In genomic region chr12:52874573-52875435, GRCh38 we compare ENCODE assay signal across 1 cellular context.
TF ChIP-seq lines count a peak whose summit lies in the region.

No MANE protein-coding gene starts in this region.

TF ChIP-seq in HCT116, 20 proteins besides CTCF, POLR2A, EP300 and RAD21 (continued from another document):
- TF ChIP-seq EGR1 (IDR thresholded peaks at IDR 0.05; ENCODE audit: low read depth) (no peak), YY1 (IDR thresholded peaks at IDR 0.05; ENCODE audit: extremely low read depth, insufficient replicate concordance, low read depth, low read length) (no peak), TCF7L2 (IDR thresholded peaks at IDR 0.05; ENCODE audit: borderline replicate concordance, extremely low read depth, insufficient read depth, insufficient read length) (no peak), SRF (IDR thresholded peaks at IDR 0.05; ENCODE audit: low read depth) (no peak), JUND (IDR thresholded peaks at IDR 0.05) (no peak), EZH2 (IDR thresholded peaks at IDR 0.05) (no peak), EZH2phosphoT487 (IDR thresholded peaks at IDR 0.05; ENCODE audit: borderline replicate concordance) (no peak), CBX3 (IDR thresholded peaks at IDR 0.05; ENCODE audit: low read depth) (no peak), SP1 (IDR thresholded peaks at IDR 0.05; ENCODE audit: low read depth) (no peak)
- TF ChIP-seq, protein P1, sequence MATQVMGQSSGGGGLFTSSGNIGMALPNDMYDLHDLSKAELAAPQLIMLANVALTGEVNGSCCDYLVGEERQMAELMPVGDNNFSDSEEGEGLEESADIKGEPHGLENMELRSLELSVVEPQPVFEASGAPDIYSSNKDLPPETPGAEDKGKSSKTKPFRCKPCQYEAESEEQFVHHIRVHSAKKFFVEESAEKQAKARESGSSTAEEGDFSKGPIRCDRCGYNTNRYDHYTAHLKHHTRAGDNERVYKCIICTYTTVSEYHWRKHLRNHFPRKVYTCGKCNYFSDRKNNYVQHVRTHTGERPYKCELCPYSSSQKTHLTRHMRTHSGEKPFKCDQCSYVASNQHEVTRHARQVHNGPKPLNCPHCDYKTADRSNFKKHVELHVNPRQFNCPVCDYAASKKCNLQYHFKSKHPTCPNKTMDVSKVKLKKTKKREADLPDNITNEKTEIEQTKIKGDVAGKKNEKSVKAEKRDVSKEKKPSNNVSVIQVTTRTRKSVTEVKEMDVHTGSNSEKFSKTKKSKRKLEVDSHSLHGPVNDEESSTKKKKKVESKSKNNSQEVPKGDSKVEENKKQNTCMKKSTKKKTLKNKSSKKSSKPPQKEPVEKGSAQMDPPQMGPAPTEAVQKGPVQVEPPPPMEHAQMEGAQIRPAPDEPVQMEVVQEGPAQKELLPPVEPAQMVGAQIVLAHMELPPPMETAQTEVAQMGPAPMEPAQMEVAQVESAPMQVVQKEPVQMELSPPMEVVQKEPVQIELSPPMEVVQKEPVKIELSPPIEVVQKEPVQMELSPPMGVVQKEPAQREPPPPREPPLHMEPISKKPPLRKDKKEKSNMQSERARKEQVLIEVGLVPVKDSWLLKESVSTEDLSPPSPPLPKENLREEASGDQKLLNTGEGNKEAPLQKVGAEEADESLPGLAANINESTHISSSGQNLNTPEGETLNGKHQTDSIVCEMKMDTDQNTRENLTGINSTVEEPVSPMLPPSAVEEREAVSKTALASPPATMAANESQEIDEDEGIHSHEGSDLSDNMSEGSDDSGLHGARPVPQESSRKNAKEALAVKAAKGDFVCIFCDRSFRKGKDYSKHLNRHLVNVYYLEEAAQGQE (IDR thresholded peaks at IDR 0.05; ENCODE audit: low read depth) = no peak
- TF ChIP-seq, protein P2, sequence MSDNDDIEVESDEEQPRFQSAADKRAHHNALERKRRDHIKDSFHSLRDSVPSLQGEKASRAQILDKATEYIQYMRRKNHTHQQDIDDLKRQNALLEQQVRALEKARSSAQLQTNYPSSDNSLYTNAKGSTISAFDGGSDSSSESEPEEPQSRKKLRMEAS (IDR thresholded peaks at IDR 0.05) = no peak
- TF ChIP-seq, protein P3, sequence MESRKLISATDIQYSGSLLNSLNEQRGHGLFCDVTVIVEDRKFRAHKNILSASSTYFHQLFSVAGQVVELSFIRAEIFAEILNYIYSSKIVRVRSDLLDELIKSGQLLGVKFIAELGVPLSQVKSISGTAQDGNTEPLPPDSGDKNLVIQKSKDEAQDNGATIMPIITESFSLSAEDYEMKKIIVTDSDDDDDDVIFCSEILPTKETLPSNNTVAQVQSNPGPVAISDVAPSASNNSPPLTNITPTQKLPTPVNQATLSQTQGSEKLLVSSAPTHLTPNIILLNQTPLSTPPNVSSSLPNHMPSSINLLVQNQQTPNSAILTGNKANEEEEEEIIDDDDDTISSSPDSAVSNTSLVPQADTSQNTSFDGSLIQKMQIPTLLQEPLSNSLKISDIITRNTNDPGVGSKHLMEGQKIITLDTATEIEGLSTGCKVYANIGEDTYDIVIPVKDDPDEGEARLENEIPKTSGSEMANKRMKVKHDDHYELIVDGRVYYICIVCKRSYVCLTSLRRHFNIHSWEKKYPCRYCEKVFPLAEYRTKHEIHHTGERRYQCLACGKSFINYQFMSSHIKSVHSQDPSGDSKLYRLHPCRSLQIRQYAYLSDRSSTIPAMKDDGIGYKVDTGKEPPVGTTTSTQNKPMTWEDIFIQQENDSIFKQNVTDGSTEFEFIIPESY (IDR thresholded peaks at IDR 0.05; ENCODE audit: extremely low read depth, insufficient replicate concordance, low read length) = no peak
